Comparison of ENCODE assay signal across 9 cellular contexts in the genomic region with DNA sequence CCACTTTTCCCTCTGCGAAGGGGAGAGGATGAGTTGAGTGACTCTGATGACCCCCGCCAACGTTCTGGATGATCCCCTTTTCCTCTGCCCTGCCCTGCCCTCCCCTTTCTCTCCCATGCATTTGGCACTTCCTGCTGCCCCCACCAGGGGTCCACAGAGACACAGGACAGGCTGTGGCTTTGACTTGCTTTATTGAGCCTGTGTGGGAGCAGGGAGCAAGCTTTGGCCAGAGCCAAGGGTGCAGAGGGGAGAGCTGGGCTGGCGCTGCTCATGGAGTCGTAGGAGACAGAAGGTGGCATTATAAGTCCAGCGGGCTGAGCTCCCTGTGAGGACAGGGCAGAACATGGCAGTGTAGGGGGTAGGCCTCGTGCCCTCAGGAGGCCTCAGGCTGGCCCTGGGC. TPM values are rescaled to one million over a fixed set of nuclear protein-coding genes. Genes with fewer than 3 reads are reported as not detected.
DNase-seq lines count a peak whose midpoint lies in the region; ATAC-seq, FAIRE-seq and TF ChIP-seq lines count a peak whose summit lies in the region.
"Had no signal": no experiment of that assay in that cellular context is flagged by ENCODE, and none has a peak within 500 bp of the region (broad histone marks: within the 10 kb centered on the region; RNA-seq: fewer than 3 reads in every experiment).

No MANE protein-coding gene starts in this region.

- DNase-seq in BJ (ENCODE audit: low read depth) = no peak
- DNase-seq in GM12891 (ENCODE audit: insufficient read length, low spot score) = no peak
- no peak for DNase-seq in RWPE1 (ENCODE audit: low spot score)
- peak; percentile 16 for DNase-seq in fibroblast of the aortic adventitia (ENCODE audit: low read depth)
- no peak for DNase-seq in lower lobe of right lung
- no peak for DNase-seq in T-helper 9 cell

- peaks cover 4% of the 10 kb centered on the region for H3K4me1 ChIP-seq in lower lobe of right lung

- intact Hi-C loops in lower lobe of right lung (cut with DNase I) = loop anchor here (10.0 kb wide), 1 partner anchor 104 kb away; no protein-coding TSS in a partner anchor

- H3K4me3 ChIP-seq in BJ (ENCODE audit: low read depth, low read length) (no peak overlapping the region), fibroblast of the aortic adventitia (ENCODE audit: low read depth, low read length) (no peak overlapping the region), lower lobe of right lung (no peak overlapping the region)

- CTCF ChIA-PET in BJ (lab: Yijun Ruan, JAX) = interaction anchor here (0.5 to 5.6 kb wide), 8 partner anchors 10 to 166 kb away, joined by 3 to 27 read pairs (median 4); no protein-coding TSS in a partner anchor
- CTCF ChIA-PET in RWPE1 (lab: Yijun Ruan, JAX) = interaction anchor here (0.6 to 0.7 kb wide), 2 partner anchors 26 to 54 kb away, joined by 3 to 5 read pairs; no protein-coding TSS in a partner anchor

- H3K36me3 ChIP-seq in BJ (ENCODE audit: control insufficient read depth, insufficient read depth, low read length) (no peaks in the 10 kb centered on the region), lower lobe of right lung (no peaks in the 10 kb centered on the region)

- ATAC-seq in lower lobe of right lung = no peak
- no peak for ATAC-seq in GM19324 (IDR thresholded peaks at IDR 0.05; ENCODE audit: low FRiP score, unreplicated experiment)
- ATAC-seq in GM19455 (IDR thresholded peaks at IDR 0.05; ENCODE audit: unreplicated experiment) = no peak

- TF ChIP-seq CTCF in BJ (IDR thresholded peaks at IDR 0.05; ENCODE audit: insufficient read depth, low read depth, low read length) (peak; percentile 73), RWPE1 (conservative IDR thresholded peaks at IDR 0.05; ENCODE audit: low read depth) (peak; percentile 29), fibroblast of the aortic adventitia (IDR thresholded peaks at IDR 0.05; ENCODE audit: insufficient read depth, low read length) (peak; percentile 71), lower lobe of right lung (IDR thresholded peaks at IDR 0.05) (no peak)

- FAIRE-seq in GM12891 (lab: Jason Lieb, UNC) = peak; percentile 48
- FAIRE-seq: islet of Langerhans had no signal

- H3K27me3 ChIP-seq in BJ (ENCODE audit: control insufficient read depth, insufficient read depth, low read length) = peaks cover 8% of the 10 kb centered on the region; the same call in 1 of the 2 replicates
- peaks cover 23% of the 10 kb centered on the region for H3K27me3 ChIP-seq in lower lobe of right lung (ENCODE audit: low read depth)

- no peaks in the 10 kb centered on the region for H3K9me3 ChIP-seq in lower lobe of right lung

- POLR2A ChIA-PET in BJ (lab: Charles Lee) = no interaction called here
- POLR2A ChIA-PET in RWPE1 (lab: Yijun Ruan, JAX; ENCODE audit: low non-redundant PET) = no interaction called here

- TF ChIP-seq POLR2A in GM12891 (IDR thresholded peaks at IDR 0.05; ENCODE audit: low read depth, low read length) = no peak

- H3K27ac ChIP-seq in RWPE1 (no peak overlapping the region), lower lobe of right lung (no peak overlapping the region)

TF ChIP-seq in GM12891, 5 proteins besides CTCF, POLR2A, EP300 and RAD21:
- TF ChIP-seq SPI1 (IDR thresholded peaks at IDR 0.05; ENCODE audit: low read depth, low read length) (no peak), POU2F2 (IDR thresholded peaks at IDR 0.05; ENCODE audit: low read depth, low read length) (no peak), TAF1 (IDR thresholded peaks at IDR 0.05; ENCODE audit: low read depth, low read length) (no peak), POLR2AphosphoS5 (IDR thresholded peaks at IDR 0.05; ENCODE audit: low read depth, low read length) (no peak), PAX5 (IDR thresholded peaks at IDR 0.05; ENCODE audit: insufficient read depth, low read length, severe bottlenecking) (no peak)
TF ChIP-seq in GM12891: peak in this region for 0.

RNA-seq across cellular contexts. Expression of gene PPY, which starts 1.6 kb away (rescaled TPM):
- not detected in 2 replicates for polyA plus RNA-seq in BJ (2011; rRNA removed)
- not detected in 2 replicates for polyA minus RNA-seq in BJ (2011; rRNA and poly(A)+ RNA removed)
- polyA plus RNA-seq in GM12891 (2012; ENCODE audit: low read depth, missing spikeins) = not detected
- total RNA-seq in fibroblast of the aortic adventitia (ENCODE audit: low replicate concordance) (not detected in 2 replicates), lower lobe of right lung (not detected)

RNA-seq across cellular contexts. Expression of gene PYY, which starts 13.1 kb away (rescaled TPM):
- polyA plus RNA-seq in BJ (2011; rRNA removed) = not detected in 2 replicates
- not detected in 2 replicates for polyA minus RNA-seq in BJ (2011; rRNA and poly(A)+ RNA removed)
- 0.21 TPM for polyA plus RNA-seq in GM12891 (2012; ENCODE audit: low read depth, missing spikeins)
- total RNA-seq in fibroblast of the aortic adventitia (ENCODE audit: low replicate concordance) (not detected in 2 replicates), lower lobe of right lung (not detected)

RNA-seq across cellular contexts. Expression of gene MPP2, which starts 33.3 kb away (rescaled TPM):
- 3.1 and 5.3 TPM in 2 replicates for polyA plus RNA-seq in BJ (2011; rRNA removed)
- 4.5 and 6.4 TPM in 2 replicates for polyA minus RNA-seq in BJ (2011; rRNA and poly(A)+ RNA removed)
- 0.04 TPM for polyA plus RNA-seq in GM12891 (2012; ENCODE audit: low read depth, missing spikeins)
- 3.2 and 3.3 TPM in 2 replicates for total RNA-seq in fibroblast of the aortic adventitia (ENCODE audit: low replicate concordance)
- total RNA-seq in lower lobe of right lung = 0.62 TPM
